8 cellular contexts compared by ENCODE assay signal in genomic region chr6:69232506-69233194, GRCh38.
A peak's percentile ranks its signal among the peaks of the same experiment; 100 is the strongest.
DNase-seq lines count a peak whose midpoint lies in the region; ATAC-seq and TF ChIP-seq lines count a peak whose summit lies in the region.

No MANE protein-coding gene starts in this region.

- no peaks in the 10 kb centered on the region; the same call in 1 of the 2 replicates for H3K27me3 ChIP-seq in HUES48 (ENCODE audit: control insufficient read depth, insufficient read depth, low read length)

- H3K27ac ChIP-seq in HUES48 (ENCODE audit: low read depth, low read length) (no peak overlapping the region), SK-N-MC (no peak overlapping the region), coronary artery (no peak overlapping the region)

- ATAC-seq in GM21576 (IDR thresholded peaks at IDR 0.05; ENCODE audit: unreplicated experiment) = peak; percentile 94

- H3K9ac ChIP-seq in HUES48 (ENCODE audit: low read depth, low read length) (no peak overlapping the region), SK-N-MC (ENCODE audit: insufficient read length) (no peak overlapping the region)

- TF ChIP-seq CTCF in cardiac fibroblast (IDR thresholded peaks at IDR 0.05; ENCODE audit: low read depth, low read length) (no peak), coronary artery (IDR thresholded peaks at IDR 0.05) (no peak)

- peaks cover 23% of the 10 kb centered on the region; the same call in 1 of the 2 replicates for H3K4me1 ChIP-seq in HUES48 (ENCODE audit: control insufficient read depth, insufficient read depth, low read length)

- H3K9me3 ChIP-seq in HUES48 (ENCODE audit: control insufficient read depth, insufficient read depth, low read length) (no peaks in the 10 kb centered on the region), SK-N-MC (ENCODE audit: low read depth, low read length) (no peaks in the 10 kb centered on the region)

- no peaks in the 10 kb centered on the region for H3K36me3 ChIP-seq in HUES48 (ENCODE audit: control insufficient read depth, insufficient read depth, low read length)
- H3K36me3 ChIP-seq in SK-N-MC (ENCODE audit: insufficient read depth, low read length) = no peaks in the 10 kb centered on the region

- H3K4me3 ChIP-seq in HUES48 (ENCODE audit: low read depth, low read length) (peak overlapping the region; percentile 54), SK-N-MC (no peak overlapping the region), cardiac fibroblast (replicated peaks in 1 of 2; ENCODE audit: low read depth in 2 of 2, low read length in 2 of 2) (no peak overlapping the region), coronary artery (no peak overlapping the region)

- DNase-seq in ELR (ENCODE audit: low read depth) (peak; percentile 69), SK-N-MC (ENCODE audit: low read depth, low spot score) (peak; percentile 60), cardiac fibroblast (ENCODE audit: low read depth in 2 of 2) (peak; percentile 70), islet precursor cell (peak; percentile 92), coronary artery (ENCODE audit: low spot score) (no peak)
- peak; percentile 25 to 38 for DNase-seq in stimulated activated CD4-positive, alpha-beta T cell treated with anti-CD3 and anti-CD28 coated beads, Interleukin-2, amount 100 ng/mL, for 48 hours
